In the genomic region with DNA sequence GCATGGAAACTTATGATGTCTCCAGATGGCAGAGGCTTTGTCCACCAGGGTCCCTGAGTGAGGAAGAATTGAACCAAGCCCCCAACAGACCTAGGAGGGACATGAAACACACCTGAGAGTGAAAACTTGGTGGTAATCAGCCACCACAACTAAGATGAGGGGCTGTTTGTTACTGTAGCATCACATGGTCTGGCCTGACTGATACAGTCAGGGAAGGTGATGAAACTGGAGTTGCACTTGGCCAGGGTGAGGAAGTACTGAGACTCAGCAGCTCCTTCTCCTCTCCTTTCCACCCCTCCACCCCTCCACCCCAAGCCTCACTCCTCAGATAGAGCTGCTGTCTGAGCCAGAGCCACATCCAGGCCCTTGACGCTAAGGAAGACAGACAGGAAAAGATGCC, we compare ENCODE assay signal across 1 cellular context.
A peak's percentile ranks its signal among the peaks of the same experiment; 100 is the strongest.
TF ChIP-seq lines count a peak whose summit lies in the region.

No MANE protein-coding gene starts in this region.

TF ChIP-seq in K562, 482 proteins besides CTCF, POLR2A, EP300 and RAD21 (continued from another document):
- TF ChIP-seq ZNF12 (CRISPR knock-in tag; IDR thresholded peaks at IDR 0.05) = peak; percentile 94
- TF ChIP-seq ASH1L (IDR thresholded peaks at IDR 0.05; ENCODE audit: borderline replicate concordance, low read depth, partially characterized antibody) = no peak
- no peak for TF ChIP-seq ZNF134 (CRISPR knock-in tag; conservative IDR thresholded peaks at IDR 0.05)
- TF ChIP-seq XRCC5 (IDR thresholded peaks at IDR 0.05; ENCODE audit: low read depth, low read length) = no peak
- no peak for TF ChIP-seq CBFB (CRISPR knock-in tag; IDR thresholded peaks at IDR 0.05)
